Comparison of ENCODE assay signal across 15 cellular contexts in the genomic region with DNA sequence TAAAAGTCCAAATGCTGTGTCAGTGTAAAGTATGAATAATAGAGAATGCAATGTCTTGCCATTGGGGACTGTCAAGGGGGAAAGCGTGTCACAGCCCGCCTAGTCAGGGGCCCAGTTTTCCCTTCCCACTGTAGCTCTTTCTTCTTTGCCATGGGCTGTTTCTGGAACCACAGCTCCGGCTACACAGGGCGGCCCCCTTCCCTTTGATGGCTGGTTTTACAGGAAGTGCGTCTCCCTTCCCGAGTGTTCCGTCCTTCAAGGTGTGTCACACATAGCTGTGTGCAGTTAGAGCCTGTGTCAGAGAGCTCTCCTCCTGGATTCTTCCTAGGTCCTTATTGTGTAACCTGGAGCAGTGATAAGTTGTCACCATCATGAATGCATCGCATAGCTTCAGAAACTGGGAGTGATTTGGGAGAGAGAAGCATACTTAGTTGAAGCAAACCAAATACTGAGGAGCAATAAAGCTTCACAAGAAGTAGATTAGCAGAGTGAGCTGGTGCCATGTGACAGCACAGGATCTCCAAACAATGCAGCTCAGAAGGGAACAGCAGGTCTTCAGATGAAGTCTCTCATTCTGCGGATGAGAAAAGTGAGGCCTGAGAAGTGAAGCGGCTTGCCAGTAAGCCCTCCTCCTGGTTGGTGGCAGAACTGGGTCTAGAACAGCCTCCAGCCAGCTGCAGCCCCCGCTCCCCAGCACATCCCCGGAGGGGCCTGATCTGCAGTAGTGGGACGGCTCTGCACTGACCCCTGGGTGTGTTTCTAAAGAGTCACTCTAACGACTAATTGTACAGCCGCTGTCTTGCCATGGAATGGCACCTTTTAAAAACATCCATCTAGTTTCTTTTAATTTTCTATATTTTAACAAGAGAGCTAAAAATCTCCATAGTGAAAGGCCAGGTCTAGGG.
DNase-seq lines count a peak whose midpoint lies in the region; ATAC-seq, FAIRE-seq and TF ChIP-seq lines count a peak whose summit lies in the region.
"Had no signal": no experiment of that assay in that cellular context is flagged by ENCODE, and none has a peak within 500 bp of the region (broad histone marks: within the 10 kb centered on the region; RNA-seq: fewer than 3 reads in every experiment).

No MANE protein-coding gene starts in this region.

- H3K27ac ChIP-seq in K562 (ENCODE audit: extremely low read depth, low read depth, low read length), result no peak overlapping the region
- no peak overlapping the region for H3K27ac ChIP-seq in stomach

- peak overlapping the region in 1 of 2 experiments; percentile 17; a peak in 1 of 4 replicates for H3K9ac ChIP-seq in K562 (ENCODE audit: insufficient read depth in 1 of 2, low read depth in 2 of 2, low read length in 2 of 2)

- peaks cover 13 to 46% of the 10 kb centered on the region in 2 experiments for H3K27me3 ChIP-seq in K562 (ENCODE audit: control insufficient read depth in 2 of 2, insufficient read depth in 2 of 2, low read length in 2 of 2)
- H3K27me3 ChIP-seq in stomach, result no peaks in the 10 kb centered on the region

- H3K36me3 ChIP-seq in K562 (ENCODE audit: control insufficient read depth, insufficient read depth, low read length), result no peaks in the 10 kb centered on the region
- H3K36me3 ChIP-seq in stomach, result peaks cover 6 to 56% (median 32%) of the 10 kb centered on the region in 4 donors

- peak; percentile 35 for FAIRE-seq in K562 (lab: Jason Lieb, UNC)

- in situ Hi-C loops in K562 (cut with MboI), result no loop called here

- H3K4me2 ChIP-seq in K562 (ENCODE audit: insufficient read depth, low read length), result no peak overlapping the region

- H3K4me1 ChIP-seq in K562 (replicated peaks in 1 of 2; ENCODE audit: control insufficient read depth in 2 of 2, insufficient read depth in 2 of 2, low read length in 2 of 2) (peaks cover 0 to 16% of the 10 kb centered on the region in 2 experiments; a peak in 1 of 5 replicates), stomach (no peaks in the 10 kb centered on the region)

- H4K20me1 ChIP-seq in K562 (replicated peaks; ENCODE audit: control insufficient read depth, insufficient read depth, low read length), result no peaks in the 10 kb centered on the region

- H3K4me3 ChIP-seq in K562 (no peak overlapping the region), stomach (no peak overlapping the region)

- DNase-seq in ELF-1 (ENCODE audit: low read depth, low spot score) (peak; percentile 49), K562 (ENCODE audit: extremely low read depth in 1 of 4, low spot score in 3 of 4) (no peak), islet precursor cell (peak; percentile 73), stomach (peak; percentile 10), NK-92 (lab: John Stamatoyannopoulos, UW; ENCODE audit: unreplicated experiment) (no peak), COLO829 (ENCODE audit: low spot score) (no peak), hepatic stellate cell (ENCODE audit: low spot score) (no peak)
- DNase-seq: effector memory CD8-positive, alpha-beta T cell; foreskin melanocyte; Karpas-422; NCI-H1417; NCI-H2227 treated with DMSO at 0.1 percent for 48 hours; SIG-M5; stimulated activated CD4-positive, alpha-beta T cell treated with anti-CD3 and anti-CD28 coated beads, Interleukin-4, amount 100 ng/mL, for 24 hours had no signal

- 0 out of 6 replicates have a peak, but pooled peaks of 1 of the 3 experiments have one; percentile 10 for TF ChIP-seq CTCF in K562 (IDR thresholded peaks at IDR 0.05 in 2 of 3, conservative IDR thresholded peaks at IDR 0.05 in 1 of 3; ENCODE audit: insufficient read depth in 2 of 3, low read depth in 1 of 3, low read length in 3 of 3)
- no peak for TF ChIP-seq CTCF in stomach (IDR thresholded peaks at IDR 0.05)

- no TSS peak for BruUV-seq in K562 (replicated peaks; lab: Mats Ljungman, UMichigan)

- no peaks in the 10 kb centered on the region for H3K9me3 ChIP-seq in K562 (replicated peaks; ENCODE audit: control insufficient read depth, insufficient read depth, low read depth, low read length)
- H3K9me3 ChIP-seq in stomach, result no peaks in the 10 kb centered on the region

- CTCF ChIA-PET in K562 (lab: Yijun Ruan, JAX; ENCODE audit: low intra/inter-chr PET ratio), result no interaction called here

- TF ChIP-seq EP300 in K562 (IDR thresholded peaks at IDR 0.05; ENCODE audit: low read length) (no peak), stomach (IDR thresholded peaks at IDR 0.05) (no peak)

- intact Hi-C loops in K562 (cut with micrococcal nuclease) (no loop called here), stomach (cut with DNase I; ENCODE audit: low total_unique reads) (no loop called here)

- no peak overlapping the region for H2AFZ ChIP-seq in K562 (ENCODE audit: low read depth, low read length)

- no peak for TF ChIP-seq POLR2A in K562 (conservative IDR thresholded peaks at IDR 0.05)
- no peak for TF ChIP-seq POLR2A in stomach (IDR thresholded peaks at IDR 0.05)

- no peak for TF ChIP-seq RAD21 in K562 (CRISPR knock-in tag; conservative IDR thresholded peaks at IDR 0.05 in 1 of 2, IDR thresholded peaks at IDR 0.05 in 1 of 2)

- no peaks in the 10 kb centered on the region for H3K79me2 ChIP-seq in K562 (ENCODE audit: control insufficient read depth, insufficient read depth, low read length)

- WGBS in K562 (ENCODE audit: insufficient coverage, low coverage, missing lambda C conversion rate), result 28% methylated on average over 15 of the region's 15 CpGs
- 82 to 92% (median 85%) methylated on average over 15 of the region's 15 CpGs for WGBS in stomach, 5 donors

- H3K9me1 ChIP-seq in K562 (ENCODE audit: control insufficient read depth, insufficient read depth, low read length), result no peaks in the 10 kb centered on the region

- POLR2A ChIA-PET in K562 (lab: Yijun Ruan, JAX), result interaction anchor here (1.1 to 2.7 kb wide), 5 partner anchors 9 to 88 kb away, joined by 3 to 20 read pairs (median 6); no protein-coding TSS in a partner anchor

- ATAC-seq in K562, result peak; percentile 34; the same call in 2 of the 3 replicates
- no peak for ATAC-seq in GM19035 (IDR thresholded peaks at IDR 0.05; ENCODE audit: unreplicated experiment)

TF ChIP-seq in K562, 482 proteins besides CTCF, POLR2A, EP300 and RAD21:
- no peak for TF ChIP-seq ZNF354B (CRISPR knock-in tag; IDR thresholded peaks at IDR 0.05)

Comparison
In these comparisons a context has a peak if more than half of its experiments do, and no peak if none do; other contexts are left out.
1. DNase-seq: peak in ELF-1 (single experiment), islet precursor cell (single experiment) and stomach (single experiment); none in K562 (0 of 4), NK-92 (single experiment), COLO829 (single experiment) and hepatic stellate cell (single experiment).